Comparison of ENCODE assay signal across 8 cellular contexts in the genomic region with DNA sequence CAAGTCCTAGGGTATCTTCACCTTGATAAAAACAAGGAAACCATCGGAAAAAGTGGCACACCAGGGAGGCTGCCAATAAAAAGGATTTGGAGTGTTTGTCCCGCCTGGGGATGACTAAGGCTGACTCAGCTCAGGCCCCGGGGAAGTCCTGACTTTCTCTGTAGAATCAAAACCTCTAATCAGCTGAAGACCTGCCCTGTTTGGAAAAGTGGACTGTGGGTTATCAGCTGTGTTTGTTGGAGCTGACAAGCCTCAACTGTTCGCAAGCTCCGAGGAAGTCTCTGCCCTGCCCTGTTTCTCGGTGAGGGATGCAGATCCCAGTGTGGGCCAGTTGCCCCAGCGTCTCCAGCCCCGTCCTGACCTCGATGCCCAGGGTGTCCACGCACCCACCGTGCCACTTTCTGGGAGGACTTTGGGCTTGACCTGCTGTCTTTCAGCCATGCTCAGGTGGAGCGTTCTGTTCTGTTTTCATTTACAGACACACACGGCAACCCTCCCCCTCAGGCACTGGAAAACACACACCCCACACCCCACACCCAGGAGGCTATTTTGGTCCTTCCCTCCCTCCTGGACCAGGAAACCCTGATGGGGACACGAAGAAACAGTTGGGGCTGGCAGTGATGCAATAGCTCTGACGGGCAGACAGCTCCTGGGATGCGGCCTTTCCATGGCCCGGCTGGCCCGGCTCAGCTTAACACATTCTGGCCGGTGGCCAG. TPM values are rescaled to one million over a fixed set of nuclear protein-coding genes. Genes with fewer than 3 reads are reported as not detected.
DNase-seq lines count a peak whose midpoint lies in the region; ATAC-seq and TF ChIP-seq lines count a peak whose summit lies in the region.

No MANE protein-coding gene starts in this region.

- no peaks in the 10 kb centered on the region for H3K27me3 ChIP-seq in BLaER1

- peak in 46 of 76 experiments; percentile 6 to 65 (median 30) for DNase-seq in HUDEP-2 (lab: John Stamatoyannopoulos, UW; ENCODE audit: unreplicated experiment in 76 of 76)
- peak; percentile 77 for DNase-seq in astrocyte of the spinal cord (ENCODE audit: low read depth, low spot score)
- DNase-seq in kidney glomerular epithelial cell (lab: John Stamatoyannopoulos, UW): peak; percentile 61
- no peak for DNase-seq in DMS 273 (lab: John Stamatoyannopoulos, UW; ENCODE audit: unreplicated experiment)
- no peak for DNase-seq in activated T-cell treated with anti-CD3 and anti-CD28 coated beads for 4 hours

- H3K4me1 ChIP-seq in BLaER1 (peaks cover 96% of the 10 kb centered on the region), urinary bladder (ENCODE audit: insufficient read depth) (peaks cover 1% of the 10 kb centered on the region)

- peak overlapping the region; percentile 97 for H3K4me2 ChIP-seq in BLaER1

- WGBS in urinary bladder: 33% methylated on average over 19 of the region's 19 CpGs

- no peaks in the 10 kb centered on the region for H4K20me1 ChIP-seq in BLaER1

- peaks cover 8% of the 10 kb centered on the region; the same call in 1 of the 2 replicates for H3K36me3 ChIP-seq in BLaER1
- no peaks in the 10 kb centered on the region for H3K36me3 ChIP-seq in urinary bladder (ENCODE audit: insufficient read depth)

- peak overlapping the region; percentile 100 for H3K27ac ChIP-seq in BLaER1
- peak overlapping the region; percentile 85 for H3K27ac ChIP-seq in urinary bladder (ENCODE audit: low read depth)

- ATAC-seq in GM18519 (IDR thresholded peaks at IDR 0.05; ENCODE audit: low FRiP score, unreplicated experiment): no peak

- H3K9ac ChIP-seq in BLaER1: peak overlapping the region; percentile 95

- H3K9me3 ChIP-seq in BLaER1: no peaks in the 10 kb centered on the region

- in situ Hi-C loops in astrocyte of the spinal cord (cut with HindIII; ENCODE audit: low sequenced_read_pairs): no loop called here

- TF ChIP-seq CTCF in astrocyte of the spinal cord (IDR thresholded peaks at IDR 0.05; ENCODE audit: low read depth, low read length): no peak

- H3K4me3 ChIP-seq in BLaER1: peak overlapping the region; percentile 61
- H3K4me3 ChIP-seq in astrocyte of the spinal cord (ENCODE audit: low read depth, low read length): no peak overlapping the region
- no peak overlapping the region for H3K4me3 ChIP-seq in urinary bladder (ENCODE audit: low read depth, low read length)

RNA-seq across cellular contexts. Expression of gene PITPNA, which starts 27.6 kb away (rescaled TPM):
- total RNA-seq in urinary bladder: 11.7 TPM
- 42.8 TPM for polyA plus RNA-seq in urinary bladder

RNA-seq across cellular contexts. Expression of gene SLC43A2, which starts 38.4 kb away (rescaled TPM):
- total RNA-seq in urinary bladder: 6.8 TPM
- 19.6 TPM for polyA plus RNA-seq in urinary bladder

RNA-seq across cellular contexts. Expression of gene SCARF1, which starts 55.3 kb away (rescaled TPM):
- 10.7 TPM for total RNA-seq in urinary bladder
- polyA plus RNA-seq in urinary bladder: 9.3 TPM

RNA-seq across cellular contexts. Expression of gene RILP, which starts 59.5 kb away (rescaled TPM):
- 6.5 TPM for total RNA-seq in urinary bladder
- polyA plus RNA-seq in urinary bladder: 16.1 TPM

Comparison
In these comparisons a context has a peak if more than half of its experiments do, and no peak if none do; other contexts are left out.
1. DNase-seq: peak in HUDEP-2 (46 of 76), astrocyte of the spinal cord (single experiment) and kidney glomerular epithelial cell (single experiment); none in DMS 273 (single experiment) and activated T-cell treated with anti-CD3 and anti-CD28 coated beads for 4 hours (single experiment).